Comparison of ENCODE assay signal across 25 cellular contexts in genomic region chr1:15000671-15001070, GRCh38.
"Had no signal": no experiment of that assay in that cellular context is flagged by ENCODE, and none has a peak within 500 bp of the region (broad histone marks: within the 10 kb centered on the region; RNA-seq: fewer than 3 reads in every experiment).

No MANE protein-coding gene starts in this region.

- H3K9me3 ChIP-seq: left lung, lower lobe of right lung, ovary, right atrium auricular region, tibial nerve, uterus had no signal

- H3K9me3 Mint-ChIP-seq: immature natural killer cell; mesothelial cell of epicardium; natural killer cell; nephron progenitor cell; neural progenitor cell; stimulated activated effector memory CD8-positive, alpha-beta T cell treated with anti-CD3 and anti-CD28 coated beads, Interleukin-12 subunit alpha, Interleukin-12 subunit beta, amount 100 ng/mL, for 72 hours; stimulated activated naive CD8-positive, alpha-beta T cell treated with anti-CD3 and anti-CD28 coated beads, Interleukin-15, amount 100 ng/mL, for 72 hours; type B pancreatic cell had no signal

- DNase-seq: hypothalamus; immature natural killer cell; kidney; left colon; left lung; lower lobe of right lung; mammary epithelial cell; mesendoderm; naive B cell; natural killer cell; nephron progenitor cell; ovary; stimulated activated CD4-positive, alpha-beta T cell treated with anti-CD3 and anti-CD28 coated beads, Interleukin-4, amount 100 ng/mL, for 24 hours; stimulated activated naive CD4-positive, alpha-beta T cell treated with Interleukin-2 at 50 U/mL for 16 hours; stimulated activated naive CD8-positive, alpha-beta T cell treated with anti-CD3 and anti-CD28 coated beads, Interleukin-15, amount 100 ng/mL, for 72 hours; substantia nigra; uterus had no signal

- H3K36me3 ChIP-seq: left lung, lower lobe of right lung, neural progenitor cell, ovary, right atrium auricular region, tibial nerve, uterus had no signal

- H3K27ac Mint-ChIP-seq: immature natural killer cell; mesothelial cell of epicardium; naive B cell; natural killer cell; progenitor cell of endocrine pancreas; stimulated activated effector memory CD8-positive, alpha-beta T cell treated with anti-CD3 and anti-CD28 coated beads, Interleukin-12 subunit alpha, Interleukin-12 subunit beta, amount 100 ng/mL, for 72 hours; stimulated activated naive CD8-positive, alpha-beta T cell treated with anti-CD3 and anti-CD28 coated beads, Interleukin-15, amount 100 ng/mL, for 72 hours; type B pancreatic cell had no signal

- H3K9ac ChIP-seq: neural progenitor cell had no signal

- H3K27me3 Mint-ChIP-seq: progenitor cell of endocrine pancreas; stimulated activated naive CD8-positive, alpha-beta T cell treated with anti-CD3 and anti-CD28 coated beads, Interleukin-15, amount 100 ng/mL, for 72 hours; type B pancreatic cell had no signal

- H3K4me1 Mint-ChIP-seq: immature natural killer cell; naive B cell; stimulated activated effector memory CD8-positive, alpha-beta T cell treated with anti-CD3 and anti-CD28 coated beads, Interleukin-12 subunit alpha, Interleukin-12 subunit beta, amount 100 ng/mL, for 72 hours; stimulated activated naive CD8-positive, alpha-beta T cell treated with anti-CD3 and anti-CD28 coated beads, Interleukin-15, amount 100 ng/mL, for 72 hours had no signal

- H3K4me2 ChIP-seq: neural progenitor cell had no signal

- H3K36me3 Mint-ChIP-seq: immature natural killer cell; mesothelial cell of epicardium; naive B cell; natural killer cell; neural progenitor cell; stimulated activated effector memory CD8-positive, alpha-beta T cell treated with anti-CD3 and anti-CD28 coated beads, Interleukin-12 subunit alpha, Interleukin-12 subunit beta, amount 100 ng/mL, for 72 hours had no signal

- H3K4me1 ChIP-seq: lower lobe of right lung, uterus had no signal

- H3K27ac ChIP-seq: lower lobe of right lung, neural progenitor cell, ovary, right atrium auricular region, skin epidermis, tibial nerve, uterus had no signal

- H3K4me3 Mint-ChIP-seq: immature natural killer cell; mesothelial cell of epicardium; natural killer cell; nephron progenitor cell; stimulated activated effector memory CD8-positive, alpha-beta T cell treated with anti-CD3 and anti-CD28 coated beads, Interleukin-12 subunit alpha, Interleukin-12 subunit beta, amount 100 ng/mL, for 72 hours; stimulated activated naive CD8-positive, alpha-beta T cell treated with anti-CD3 and anti-CD28 coated beads, Interleukin-15, amount 100 ng/mL, for 72 hours; type B pancreatic cell had no signal

- H3K27me3 ChIP-seq: left lung, neural progenitor cell, ovary, right atrium auricular region, tibial nerve, uterus had no signal

- H3K4me3 ChIP-seq: left lung, lower lobe of right lung, neural progenitor cell, ovary, right atrium auricular region, skin epidermis, tibial nerve, uterus had no signal

- H2AFZ ChIP-seq: neural progenitor cell had no signal
